1 cellular context compared by ENCODE assay signal in the genomic region with DNA sequence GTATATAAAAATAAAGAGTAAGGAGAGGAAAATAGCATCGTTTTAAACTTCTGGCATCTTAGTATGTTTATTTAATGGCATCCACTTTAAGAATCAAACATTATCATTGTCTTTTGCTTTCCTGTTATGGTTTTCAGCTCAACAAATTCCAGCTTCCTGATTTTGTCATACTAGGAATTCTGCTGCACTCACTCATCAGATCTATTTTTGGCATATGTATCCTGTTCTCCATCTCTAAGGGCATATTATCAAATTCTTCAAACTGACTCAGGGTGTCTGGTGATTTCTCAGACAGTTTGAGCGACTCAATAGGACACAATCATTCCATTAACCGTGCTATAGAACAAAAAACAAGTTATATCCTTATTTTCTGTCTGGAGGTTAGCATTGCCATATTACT.
TF ChIP-seq lines count a peak whose summit lies in the region.

No MANE protein-coding gene starts in this region.

TF ChIP-seq in HepG2, 621 proteins besides CTCF, POLR2A, EP300 and RAD21:
- TF ChIP-seq ZBTB38 (CRISPR knock-in tag; IDR thresholded peaks at IDR 0.05) (no peak), ELF3 (CRISPR knock-in tag; IDR thresholded peaks at IDR 0.05) (no peak), POLR2G (IDR thresholded peaks at IDR 0.05; ENCODE audit: low read depth, low read length) (no peak), HOXA9 (CRISPR knock-in tag; IDR thresholded peaks at IDR 0.05; ENCODE audit: borderline replicate concordance) (no peak), HNRNPL (IDR thresholded peaks at IDR 0.05; ENCODE audit: low read depth, low read length) (no peak), ZEB1 (IDR thresholded peaks at IDR 0.05; ENCODE audit: insufficient replicate concordance, low read depth) (no peak), ZNF274 (CRISPR knock-in tag; IDR thresholded peaks at IDR 0.05) (no peak), NFRKB (IDR thresholded peaks at IDR 0.05) (no peak)
- TF ChIP-seq, protein P1, sequence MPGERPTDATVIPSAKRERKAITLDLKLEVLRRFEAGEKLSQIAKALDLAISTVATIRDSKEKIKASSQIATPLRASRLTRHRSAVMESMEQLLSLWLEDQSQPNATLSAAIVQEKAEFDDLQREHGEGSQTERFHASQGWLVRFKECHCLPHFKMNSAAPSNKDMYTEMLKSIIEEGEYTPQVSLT (CRISPR knock-in tag; IDR thresholded peaks at IDR 0.05; ENCODE audit: borderline replicate concordance, low read depth): no peak
- TF ChIP-seq, protein P2, sequence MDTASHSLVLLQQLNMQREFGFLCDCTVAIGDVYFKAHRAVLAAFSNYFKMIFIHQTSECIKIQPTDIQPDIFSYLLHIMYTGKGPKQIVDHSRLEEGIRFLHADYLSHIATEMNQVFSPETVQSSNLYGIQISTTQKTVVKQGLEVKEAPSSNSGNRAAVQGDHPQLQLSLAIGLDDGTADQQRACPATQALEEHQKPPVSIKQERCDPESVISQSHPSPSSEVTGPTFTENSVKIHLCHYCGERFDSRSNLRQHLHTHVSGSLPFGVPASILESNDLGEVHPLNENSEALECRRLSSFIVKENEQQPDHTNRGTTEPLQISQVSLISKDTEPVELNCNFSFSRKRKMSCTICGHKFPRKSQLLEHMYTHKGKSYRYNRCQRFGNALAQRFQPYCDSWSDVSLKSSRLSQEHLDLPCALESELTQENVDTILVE (CRISPR knock-in tag; IDR thresholded peaks at IDR 0.05): no peak
